18 cellular contexts compared by ENCODE assay signal in the genomic region with DNA sequence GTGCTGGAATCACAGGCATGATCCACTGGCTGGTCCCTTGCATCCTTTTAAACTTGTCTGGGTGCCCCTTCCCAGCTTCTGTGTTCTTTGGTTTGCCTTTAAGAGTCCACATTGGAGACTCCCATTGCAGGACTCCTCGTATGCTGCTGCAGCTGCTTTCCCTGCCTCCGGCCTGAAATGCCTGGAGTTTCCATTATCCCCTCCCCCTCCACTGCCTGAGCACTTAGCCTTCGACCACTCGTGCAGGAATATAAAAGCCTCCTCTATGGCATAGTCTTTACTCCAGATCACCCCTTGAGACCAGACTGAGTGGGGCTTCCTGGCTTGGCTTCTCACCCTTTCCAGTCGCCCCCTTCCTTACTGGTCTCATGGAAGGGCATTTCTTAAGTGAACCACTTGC.
"Had no signal": no experiment of that assay in that cellular context is flagged by ENCODE, and none has a peak within 500 bp of the region (broad histone marks: within the 10 kb centered on the region; RNA-seq: fewer than 3 reads in every experiment).

No MANE protein-coding gene starts in this region.

- H3K36me3 ChIP-seq: esophagus muscularis mucosa, gastroesophageal sphincter, ovary, right atrium auricular region, sigmoid colon, thoracic aorta, transverse colon had no signal

- H3K4me3 ChIP-seq: esophagus muscularis mucosa, gastroesophageal sphincter, ovary, right atrium auricular region, sigmoid colon, skin epidermis, thoracic aorta, transverse colon had no signal

- H3K27ac ChIP-seq: epithelial cell of prostate, esophagus muscularis mucosa, gastroesophageal sphincter, ovary, right atrium auricular region, sigmoid colon, skin epidermis, thoracic aorta, transverse colon had no signal

- H3K27me3 ChIP-seq: esophagus muscularis mucosa, gastroesophageal sphincter, ovary, right atrium auricular region, sigmoid colon, transverse colon had no signal

- H3K4me1 ChIP-seq: esophagus muscularis mucosa, gastroesophageal sphincter, right atrium auricular region, sigmoid colon, transverse colon had no signal

- DNase-seq: effector memory CD8-positive, alpha-beta T cell; kidney glomerular epithelial cell; naive thymus-derived CD8-positive, alpha-beta T cell; nucleus accumbens; ovary; sigmoid colon; stimulated activated CD4-positive, alpha-beta T cell treated with anti-CD3 and anti-CD28 coated beads, Interleukin-2, amount 100 ng/mL, for 24 hours; stimulated activated CD4-positive, alpha-beta T cell treated with anti-CD3 and anti-CD28 coated beads, Interleukin-4, amount 100 ng/mL, for 4 hours; stimulated activated naive B cell treated with anti-CD40 and anti-IgM and Interleukin-4, amounts not matched to agents 10 μg/mL and 1 μg/mL and 100 μg/mL, for 72 hours; stimulated activated naive CD8-positive, alpha-beta T cell treated with anti-CD3 and anti-CD28 coated beads, Interleukin-15, amount 100 ng/mL, for 72 hours; transverse colon had no signal

- FAIRE-seq: colon had no signal

- ATAC-seq: effector memory CD8-positive, alpha-beta T cell; gastroesophageal sphincter; naive thymus-derived CD8-positive, alpha-beta T cell; stimulated activated naive B cell treated with anti-CD40 and anti-IgM and Interleukin-4, amounts not matched to agents 10 μg/mL and 1 μg/mL and 100 μg/mL, for 72 hours; stimulated activated naive CD8-positive, alpha-beta T cell treated with anti-CD3 and anti-CD28 coated beads, Interleukin-15, amount 100 ng/mL, for 72 hours had no signal

- H3K9me3 ChIP-seq: esophagus muscularis mucosa, gastroesophageal sphincter, ovary, right atrium auricular region, sigmoid colon, thoracic aorta, transverse colon had no signal
